Comparison of ENCODE assay signal across 9 cellular contexts in the genomic region with DNA sequence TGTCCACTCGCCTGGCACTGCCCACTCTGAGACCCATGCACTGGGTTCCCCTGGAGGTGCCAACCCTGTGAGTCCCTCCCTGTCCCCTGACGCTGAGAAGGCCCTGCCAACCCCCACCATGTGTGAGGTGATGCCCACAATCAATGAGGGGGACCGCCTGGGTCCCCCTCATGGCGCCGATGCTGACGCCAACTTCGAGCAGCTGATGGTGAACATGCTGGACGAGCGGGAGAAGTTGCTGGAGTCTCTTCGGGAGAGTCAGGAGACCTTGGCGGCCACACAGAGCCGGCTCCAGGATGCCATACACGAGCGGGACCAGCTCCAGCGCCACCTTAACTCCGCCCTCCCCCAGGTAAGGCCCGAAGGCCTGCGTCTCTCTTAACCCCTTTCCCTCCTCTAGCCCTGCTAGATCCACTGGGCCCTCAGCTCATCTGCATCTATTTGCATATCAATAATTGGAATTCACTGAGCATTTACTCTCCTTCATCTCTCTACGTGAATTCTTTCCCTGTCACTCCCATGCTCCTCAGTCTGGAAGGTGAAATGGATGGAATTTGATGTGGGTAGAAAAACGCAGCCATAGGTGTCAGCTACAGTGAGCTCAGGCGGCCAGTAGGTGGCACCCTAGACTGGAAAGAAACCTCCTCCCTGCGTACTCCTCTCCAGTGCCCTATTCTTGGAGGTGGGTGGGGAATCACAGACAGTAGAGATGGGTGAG. TPM values are rescaled to one million over a fixed set of nuclear protein-coding genes. Genes with fewer than 3 reads are reported as not detected.
DNase-seq lines count a peak whose midpoint lies in the region; ATAC-seq and TF ChIP-seq lines count a peak whose summit lies in the region.
"Had no signal": no experiment of that assay in that cellular context is flagged by ENCODE, and none has a peak within 500 bp of the region (broad histone marks: within the 10 kb centered on the region; RNA-seq: fewer than 3 reads in every experiment).

No MANE protein-coding gene starts in this region.

- H3K4me3 ChIP-seq in DOHH2 (ENCODE audit: low read length), result no peak overlapping the region
- no peak overlapping the region for H3K4me3 ChIP-seq in PC-3 (ENCODE audit: low read length)
- no peak overlapping the region for H3K4me3 ChIP-seq in neural cell (ENCODE audit: low read length)
- H3K4me3 ChIP-seq in stomach smooth muscle (ENCODE audit: low read length in 2 of 2), result no peak overlapping the region

- no peaks in the 10 kb centered on the region for H3K9me3 Mint-ChIP-seq in activated T-cell treated with anti-CD3 and anti-CD28 coated beads, Interleukin-2, amount 50 U/mL, for 24 hours
- H3K9me3 Mint-ChIP-seq: dendritic cell treated with granulocyte-macrophage colony-stimulating factor and Interleukin-4, amounts not matched to agents 40 ng/mL and 50 ng/mL, for 4 days had no signal

- H3K9ac ChIP-seq in PC-3 (ENCODE audit: low read length) (no peak overlapping the region), neural cell (ENCODE audit: low read length) (no peak overlapping the region), stomach smooth muscle (ENCODE audit: low read length in 2 of 2) (peak overlapping the region in 1 of 2 donors; percentile 38)

- H3K4me3 Mint-ChIP-seq in activated T-cell treated with anti-CD3 and anti-CD28 coated beads, Interleukin-2, amount 50 U/mL, for 24 hours, result no peak overlapping the region
- H3K4me3 Mint-ChIP-seq: dendritic cell treated with granulocyte-macrophage colony-stimulating factor and Interleukin-4, amounts not matched to agents 40 ng/mL and 50 ng/mL, for 4 days had no signal

- H3K36me3 ChIP-seq in DOHH2 (ENCODE audit: control insufficient read depth, low read length) (no peaks in the 10 kb centered on the region), PC-3 (ENCODE audit: low read depth, low read length) (no peaks in the 10 kb centered on the region), neural cell (ENCODE audit: insufficient read depth, low read length) (no peaks in the 10 kb centered on the region), stomach smooth muscle (ENCODE audit: control insufficient read depth in 2 of 2, insufficient read depth in 2 of 2, low read length in 2 of 2) (no peaks in the 10 kb centered on the region)

- peak; percentile 97 for TF ChIP-seq RAD21 in neural cell (conservative IDR thresholded peaks at IDR 0.05)

- ATAC-seq in PC-3, result peak; percentile 85

- POLR2A ChIA-PET in PC-3 (lab: Charles Lee; ENCODE audit: unreplicated experiment), result interaction anchor here (0.7 kb wide), 1 partner anchor 179 kb away, joined by 4 read pairs; no protein-coding TSS in a partner anchor

- intact Hi-C loops in PC-3 (cut with micrococcal nuclease), result loop anchor here (1.0 to 5.0 kb wide), 3 partner anchors 88 to 228 kb away; a partner anchor contains a TSS

- CTCF ChIA-PET in PC-3 (lab: Charles Lee), result interaction anchor here (0.6 to 1.6 kb wide), 10 partner anchors 11 to 624 kb away, joined by 3 to 17 read pairs (median 3); no protein-coding TSS in a partner anchor

- H3F3A ChIP-seq in DOHH2 (ENCODE audit: control insufficient read depth, insufficient read depth), result no peaks in the 10 kb centered on the region
- no peaks in the 10 kb centered on the region for H3F3A ChIP-seq in PC-3 (ENCODE audit: low read length, unreplicated experiment)
- H3F3A ChIP-seq in neural cell (ENCODE audit: insufficient read depth, low read length, poor library complexity, severe bottlenecking), result no peaks in the 10 kb centered on the region

- no peak overlapping the region for H3K4me2 ChIP-seq in DOHH2 (ENCODE audit: low read length)
- H3K4me2 ChIP-seq in PC-3 (ENCODE audit: low read length), result no peak overlapping the region
- H3K4me2 ChIP-seq in neural cell (ENCODE audit: low read length), result no peak overlapping the region

- H3K36me3 Mint-ChIP-seq in activated T-cell treated with anti-CD3 and anti-CD28 coated beads, Interleukin-2, amount 50 U/mL, for 24 hours (ENCODE audit: low read depth), result no peaks in the 10 kb centered on the region

- H3K27ac ChIP-seq in DOHH2 (ENCODE audit: low read depth, low read length), result no peak overlapping the region
- no peak overlapping the region for H3K27ac ChIP-seq in PC-3 (ENCODE audit: low read length)
- no peak overlapping the region for H3K27ac ChIP-seq in neural cell (ENCODE audit: low read length)
- peak overlapping the region; percentile 67 for H3K27ac ChIP-seq in stomach smooth muscle (ENCODE audit: low read length)

- peak; percentile 81 for DNase-seq in HuH-7.5 (ENCODE audit: low spot score)
- DNase-seq in PC-3, result peak; percentile 81
- peak; percentile 77 for DNase-seq in activated T-cell treated with anti-CD3 and anti-CD28 coated beads, Interleukin-2, amount 50 U/mL, for 24 hours
- DNase-seq in fibroblast of peridontal ligament (ENCODE audit: extremely low read depth), result peak; percentile 69
- no peak for DNase-seq in cortex of kidney (lab: John Stamatoyannopoulos, UW)

- no peaks in the 10 kb centered on the region for H3K9me2 ChIP-seq in DOHH2 (replicated peaks; ENCODE audit: control insufficient read depth, low read length)
- no peaks in the 10 kb centered on the region for H3K9me2 ChIP-seq in PC-3 (replicated peaks; ENCODE audit: low read length)
- H3K9me2 ChIP-seq in neural cell (ENCODE audit: insufficient read depth, low read length), result no peaks in the 10 kb centered on the region

- BruUV-seq in PC-3 (replicated peaks; lab: Mats Ljungman, UMichigan), result no TSS peak

- no peak overlapping the region for H2AFZ ChIP-seq in PC-3 (ENCODE audit: low read length)
- no peak overlapping the region for H2AFZ ChIP-seq in neural cell (ENCODE audit: low read depth, low read length)

- TF ChIP-seq CTCF in DOHH2 (IDR thresholded peaks at IDR 0.05; ENCODE audit: low read depth, low read length, poor library complexity, severe bottlenecking) (peak; percentile 96), PC-3 (conservative IDR thresholded peaks at IDR 0.05; ENCODE audit: low read depth, low read length) (peak; percentile 98), neural cell (IDR thresholded peaks at IDR 0.05; ENCODE audit: poor library complexity, severe bottlenecking) (peak; percentile 98)

- no peak overlapping the region for H3K27ac Mint-ChIP-seq in activated T-cell treated with anti-CD3 and anti-CD28 coated beads, Interleukin-2, amount 50 U/mL, for 24 hours
- H3K27ac Mint-ChIP-seq: dendritic cell treated with granulocyte-macrophage colony-stimulating factor and Interleukin-4, amounts not matched to agents 40 ng/mL and 50 ng/mL, for 4 days had no signal

- peaks cover 1% of the 10 kb centered on the region for H3K4me1 Mint-ChIP-seq in activated T-cell treated with anti-CD3 and anti-CD28 coated beads, Interleukin-2, amount 50 U/mL, for 24 hours (ENCODE audit: low read depth)

- no peaks in the 10 kb centered on the region for H4K20me1 ChIP-seq in DOHH2 (ENCODE audit: control insufficient read depth, insufficient read depth, low read depth, low read length)
- no peaks in the 10 kb centered on the region for H4K20me1 ChIP-seq in PC-3 (ENCODE audit: low read length)
- no peaks in the 10 kb centered on the region for H4K20me1 ChIP-seq in neural cell (ENCODE audit: insufficient read depth)

- TF ChIP-seq EP300 in neural cell (conservative IDR thresholded peaks at IDR 0.05; ENCODE audit: poor library complexity, severe bottlenecking), result no peak

- H3K79me2 ChIP-seq in DOHH2 (ENCODE audit: control insufficient read depth, low read length) (no peaks in the 10 kb centered on the region), PC-3 (ENCODE audit: low read length) (no peaks in the 10 kb centered on the region), neural cell (replicated peaks; ENCODE audit: insufficient read depth, low read length) (no peaks in the 10 kb centered on the region)

- no peaks in the 10 kb centered on the region for H3K4me1 ChIP-seq in DOHH2 (ENCODE audit: control insufficient read depth, low read length)
- H3K4me1 ChIP-seq in PC-3 (ENCODE audit: insufficient read depth, low read length), result peaks cover 11% of the 10 kb centered on the region; the same call in 1 of the 2 replicates
- H3K4me1 ChIP-seq in stomach smooth muscle (ENCODE audit: control insufficient read depth, insufficient read depth, low read length), result peaks cover 26% of the 10 kb centered on the region

- H3K27me3 Mint-ChIP-seq in activated T-cell treated with anti-CD3 and anti-CD28 coated beads, Interleukin-2, amount 50 U/mL, for 24 hours, result peaks cover 2% of the 10 kb centered on the region

- H3K9me3 ChIP-seq in DOHH2 (ENCODE audit: control insufficient read depth, insufficient read depth, low read length), result no peaks in the 10 kb centered on the region
- H3K9me3 ChIP-seq in PC-3 (ENCODE audit: low read length), result no peaks in the 10 kb centered on the region
- no peaks in the 10 kb centered on the region for H3K9me3 ChIP-seq in neural cell (ENCODE audit: low read length)
- H3K9me3 ChIP-seq in stomach smooth muscle (ENCODE audit: control insufficient read depth in 2 of 2, low read length in 2 of 2), result no peaks in the 10 kb centered on the region

- H3K27me3 ChIP-seq in DOHH2 (ENCODE audit: control insufficient read depth, low read length), result peaks cover 7% of the 10 kb centered on the region; the same call in 1 of the 2 replicates
- H3K27me3 ChIP-seq in PC-3 (ENCODE audit: low read length), result no peaks in the 10 kb centered on the region
- no peaks in the 10 kb centered on the region for H3K27me3 ChIP-seq in neural cell (ENCODE audit: insufficient read depth, low read depth, low read length)
- H3K27me3 ChIP-seq in stomach smooth muscle (ENCODE audit: control insufficient read depth in 1 of 2, insufficient read depth in 2 of 2, low read length in 2 of 2), result peaks cover 0 to 2% of the 10 kb centered on the region in 2 donors

RNA-seq across cellular contexts. Expression of a gene that starts 12.8 kb away (rescaled TPM):
- 3.4 and 12.1 TPM in 2 replicates for total RNA-seq in PC-3 (2014; rRNA removed)
- 1.6 and 4.0 TPM in 2 replicates for polyA plus RNA-seq in neural cell
- polyA minus RNA-seq in neural cell, result 2.9 and 3.6 TPM in 2 replicates

RNA-seq across cellular contexts. Expression of a gene that starts 31.9 kb away (rescaled TPM):
- 119 and 122 TPM in 2 replicates for total RNA-seq in PC-3 (2014; rRNA removed)
- 234 and 237 TPM in 2 replicates for polyA plus RNA-seq in neural cell
- polyA minus RNA-seq in neural cell, result 165 TPM in 2 replicates

RNA-seq across cellular contexts. Expression of a gene that starts 46.8 kb away (rescaled TPM):
- not detected in 2 replicates for total RNA-seq in PC-3 (2014; rRNA removed)
- polyA plus RNA-seq in neural cell, result not detected in 2 replicates
- not detected in 2 replicates for polyA minus RNA-seq in neural cell
